Comparison of ENCODE assay signal across 8 cellular contexts in genomic region chr10:90856964-90857634, GRCh38.
DNase-seq lines count a peak whose midpoint lies in the region; ATAC-seq, FAIRE-seq and TF ChIP-seq lines count a peak whose summit lies in the region.

No MANE protein-coding gene starts in this region.

- peak overlapping the region; percentile 78 for H3K4me3 Mint-ChIP-seq in activated T-cell treated with anti-CD3 and anti-CD28 coated beads, Interleukin-2, amount 50 U/mL, for 24 hours

- H3K9ac ChIP-seq in SU-DHL-6 (ENCODE audit: low read length): no peak overlapping the region

- DNase-seq in activated T-cell treated with anti-CD3 and anti-CD28 coated beads, Interleukin-2, amount 50 U/mL, for 24 hours: no peak
- DNase-seq in activated T-cell treated with anti-CD3 and anti-CD28 coated beads for 4 hours (no peak), epithelial cell of prostate (ENCODE audit: low read depth, low spot score) (no peak), NCI-H2081 (lab: John Stamatoyannopoulos, UW) (no peak), H54 (ENCODE audit: insufficient read length, low spot score) (no peak)

- no peaks in the 10 kb centered on the region for H3F3A ChIP-seq in SU-DHL-6 (ENCODE audit: insufficient read depth)

- peak overlapping the region; percentile 71 for H3K27ac Mint-ChIP-seq in activated T-cell treated with anti-CD3 and anti-CD28 coated beads, Interleukin-2, amount 50 U/mL, for 24 hours

- no peak for ATAC-seq in HG03469 (IDR thresholded peaks at IDR 0.05; ENCODE audit: unreplicated experiment)

- no peaks in the 10 kb centered on the region for H3K36me3 ChIP-seq in SU-DHL-6 (ENCODE audit: low read length)
- H3K36me3 ChIP-seq in neutrophil: no peaks in the 10 kb centered on the region

- no peaks in the 10 kb centered on the region for H3K79me2 ChIP-seq in SU-DHL-6 (ENCODE audit: insufficient read depth, low read length)

- peak overlapping the region; percentile 53 for H3K4me2 ChIP-seq in SU-DHL-6 (ENCODE audit: low read depth, low read length, poor library complexity, severe bottlenecking)

- no peak for FAIRE-seq in H54 (lab: Jason Lieb, UNC)

- peaks cover 11% of the 10 kb centered on the region in 2 experiments for H3K4me1 ChIP-seq in neutrophil (ENCODE audit: control insufficient read depth in 1 of 2, insufficient read depth in 1 of 2, low read depth in 1 of 2, low read length in 1 of 2)

- H3K27ac ChIP-seq in SU-DHL-6 (ENCODE audit: low read depth, low read length) (no peak overlapping the region), epithelial cell of prostate (peak overlapping the region; percentile 98), neutrophil (no peak overlapping the region)

- TF ChIP-seq CTCF in SU-DHL-6 (IDR thresholded peaks at IDR 0.05; ENCODE audit: insufficient read depth, low read length, poor library complexity, severe bottlenecking) (no peak), neutrophil (IDR thresholded peaks at IDR 0.05) (no peak)

- H3K9me3 ChIP-seq in SU-DHL-6 (ENCODE audit: insufficient read depth, low read length) (no peaks in the 10 kb centered on the region), neutrophil (no peaks in the 10 kb centered on the region)

- H4K20me1 ChIP-seq in SU-DHL-6 (ENCODE audit: low read depth, low read length): no peaks in the 10 kb centered on the region

- H3K36me3 Mint-ChIP-seq in activated T-cell treated with anti-CD3 and anti-CD28 coated beads, Interleukin-2, amount 50 U/mL, for 24 hours (ENCODE audit: low read depth): no peaks in the 10 kb centered on the region

- peaks cover 75% of the 10 kb centered on the region for H3K27me3 Mint-ChIP-seq in activated T-cell treated with anti-CD3 and anti-CD28 coated beads, Interleukin-2, amount 50 U/mL, for 24 hours

- H3K27me3 ChIP-seq in SU-DHL-6 (ENCODE audit: low read length): no peaks in the 10 kb centered on the region
- peaks cover 93% of the 10 kb centered on the region for H3K27me3 ChIP-seq in neutrophil

- H3K9me2 ChIP-seq in SU-DHL-6 (replicated peaks; ENCODE audit: insufficient read depth, low read length): no peaks in the 10 kb centered on the region

- H3K9me3 Mint-ChIP-seq in activated T-cell treated with anti-CD3 and anti-CD28 coated beads, Interleukin-2, amount 50 U/mL, for 24 hours: no peaks in the 10 kb centered on the region

- TF ChIP-seq POLR2A in H54 (IDR thresholded peaks at IDR 0.05; ENCODE audit: low read depth, low read length): no peak

- no peak overlapping the region for H2AFZ ChIP-seq in SU-DHL-6 (ENCODE audit: low read depth, low read length, severe bottlenecking)

- H3K4me1 Mint-ChIP-seq in activated T-cell treated with anti-CD3 and anti-CD28 coated beads, Interleukin-2, amount 50 U/mL, for 24 hours (ENCODE audit: low read depth): peaks cover 16% of the 10 kb centered on the region

- H3K4me3 ChIP-seq in SU-DHL-6 (ENCODE audit: insufficient read depth, low read length, poor library complexity, severe bottlenecking) (no peak overlapping the region), neutrophil (ENCODE audit: low read depth in 1 of 2, low read length in 1 of 2) (peak overlapping the region; percentile 57 to 63)
